Comparison of ENCODE assay signal across 9 cellular contexts in genomic region chr2:85523906-85524566, GRCh38. TPM values are rescaled to one million over a fixed set of nuclear protein-coding genes. Genes with fewer than 3 reads are reported as not detected.
A peak's percentile ranks its signal among the peaks of the same experiment; 100 is the strongest.
DNase-seq lines count a peak whose midpoint lies in the region; ATAC-seq and TF ChIP-seq lines count a peak whose summit lies in the region.
"Had no signal": no experiment of that assay in that cellular context is flagged by ENCODE, and none has a peak within 500 bp of the region (broad histone marks: within the 10 kb centered on the region; RNA-seq: fewer than 3 reads in every experiment).

No MANE protein-coding gene starts in this region.

- peak overlapping the region in 4 of 5 experiments; percentile 7 to 37 (median 28) for H3K4me3 Mint-ChIP-seq in brain

- H3K18ac ChIP-seq in mesendoderm (ENCODE audit: low read length): peak overlapping the region; percentile 10

- H3K9ac ChIP-seq in Loucy (ENCODE audit: low read depth, low read length, poor library complexity, severe bottlenecking): peak overlapping the region; percentile 60
- H3K9ac ChIP-seq in mesendoderm (ENCODE audit: low read length): peak overlapping the region; percentile 35

- H2BK15ac ChIP-seq in mesendoderm (replicated peaks; ENCODE audit: low read depth): no peak overlapping the region

- TF ChIP-seq CTCF in Loucy (conservative IDR thresholded peaks at IDR 0.05; ENCODE audit: low read length): no peak
- no peak for TF ChIP-seq CTCF in brain (conservative IDR thresholded peaks at IDR 0.05)
- no peak for TF ChIP-seq CTCF in testis (IDR thresholded peaks at IDR 0.05)

- no peaks in the 10 kb centered on the region for H3K9me2 ChIP-seq in Loucy (replicated peaks; ENCODE audit: low read depth, low read length)

- no peak overlapping the region for H4K8ac ChIP-seq in mesendoderm (ENCODE audit: low read depth, low read length)

- peak overlapping the region; percentile 29 for H3K27ac ChIP-seq in mesendoderm (ENCODE audit: low read depth, low read length)
- H3K27ac ChIP-seq in testis: peak overlapping the region; percentile 28 to 43

- H3K36me3 ChIP-seq in Loucy (ENCODE audit: insufficient read depth, low read length) (no peaks in the 10 kb centered on the region), mesendoderm (ENCODE audit: control insufficient read depth, insufficient read depth, low read length) (no peaks in the 10 kb centered on the region), testis (ENCODE audit: low read depth, missing control alignments) (no peaks in the 10 kb centered on the region)

- peak overlapping the region; percentile 64 to 95 (median 86) for H3K27ac Mint-ChIP-seq in brain

- no peak overlapping the region for H3K4ac ChIP-seq in mesendoderm (ENCODE audit: low read depth, low read length)

- H3K79me2 ChIP-seq in Loucy (ENCODE audit: insufficient read depth, low read length) (no peaks in the 10 kb centered on the region), mesendoderm (ENCODE audit: control insufficient read depth, insufficient read depth, low read length) (no peaks in the 10 kb centered on the region)

- no CpG with 5 or more reads among the region's 9 CpGs for WGBS in mesendoderm (ENCODE audit: extremely low coverage, insufficient coverage, low lambda C conversion rate)
- 39 to 49% methylated on average over 9 of the region's 9 CpGs for WGBS in testis, 2 donors

- H3K4me2 ChIP-seq in Loucy (ENCODE audit: low read depth, low read length, poor library complexity, severe bottlenecking): peak overlapping the region; percentile 53
- H3K4me2 ChIP-seq in mesendoderm (ENCODE audit: low read length): no peak overlapping the region

- no peaks in the 10 kb centered on the region for H4K20me1 ChIP-seq in Loucy (ENCODE audit: insufficient read depth, low read length, poor library complexity, severe bottlenecking)

- peak overlapping the region; percentile 71 for H3K56ac ChIP-seq in mesendoderm (ENCODE audit: low read length)

- no peaks in the 10 kb centered on the region for H3K27me3 Mint-ChIP-seq in brain

- no peaks in the 10 kb centered on the region for H3K9me3 Mint-ChIP-seq in brain

- no peak overlapping the region for H2AK5ac ChIP-seq in mesendoderm (ENCODE audit: low read length)

- H3K9me3 ChIP-seq in Loucy (ENCODE audit: insufficient read depth, low read depth, low read length) (no peaks in the 10 kb centered on the region), testis (no peaks in the 10 kb centered on the region)

- DNase-seq in mesendoderm (peak; percentile 42), testis (no peak)
- DNase-seq in activated naive CD4-positive, alpha-beta T cell treated with anti-CD3 and anti-CD28 coated beads, Interleukin-2, amount 50 U/mL, for 16 hours: no peak
- DNase-seq in activated CD4-positive, alpha-beta T cell treated with anti-CD3 and anti-CD28 coated beads, Interleukin-2, amount 50 U/mL, for 48 hours: no peak
- DNase-seq: SHP77 treated with DMSO at 0.1 percent for 48 hours had no signal

- no peaks in the 10 kb centered on the region for H3K79me1 ChIP-seq in mesendoderm (ENCODE audit: low read length)

- no peak overlapping the region for H4K5ac ChIP-seq in mesendoderm (ENCODE audit: low read length)

- peak overlapping the region; percentile 56 for H2AFZ ChIP-seq in Loucy (ENCODE audit: low read length)

- H3F3A ChIP-seq in Loucy (ENCODE audit: low read depth): no peaks in the 10 kb centered on the region

- ATAC-seq in HG03457 (IDR thresholded peaks at IDR 0.05; ENCODE audit: unreplicated experiment) (no peak), GM21381 (IDR thresholded peaks at IDR 0.05; ENCODE audit: unreplicated experiment) (no peak)

- H3K4me1 ChIP-seq in Loucy (ENCODE audit: insufficient read depth, low read length, poor library complexity, severe bottlenecking): peaks cover 18% of the 10 kb centered on the region
- peaks cover 6% of the 10 kb centered on the region for H3K4me1 ChIP-seq in mesendoderm (ENCODE audit: control insufficient read depth, low read depth, low read length)
- H3K4me1 ChIP-seq in testis: peaks cover 19% of the 10 kb centered on the region

- intact Hi-C loops in testis (cut with DNase I; ENCODE audit: low total_unique reads): no loop called here

- no peak overlapping the region for H2BK5ac ChIP-seq in mesendoderm (ENCODE audit: low read length)

- H3K27me3 ChIP-seq in Loucy (ENCODE audit: insufficient read depth, low read length, poor library complexity, severe bottlenecking) (no peaks in the 10 kb centered on the region), mesendoderm (ENCODE audit: insufficient read depth, low read length, poor library complexity) (no peaks in the 10 kb centered on the region), testis (no peaks in the 10 kb centered on the region)

- no peak overlapping the region for H3K4me3 ChIP-seq in Loucy (ENCODE audit: low read length, poor library complexity, severe bottlenecking)
- no peak overlapping the region for H3K4me3 ChIP-seq in mesendoderm (ENCODE audit: low read length)
- no peak overlapping the region for H3K4me3 ChIP-seq in testis

- H3K23ac ChIP-seq in mesendoderm (ENCODE audit: low read length): no peak overlapping the region

- H3K36me3 Mint-ChIP-seq in brain: no peaks in the 10 kb centered on the region

- peaks cover 36% of the 10 kb centered on the region for H3K4me1 Mint-ChIP-seq in brain

- no peak overlapping the region for H2BK120ac ChIP-seq in mesendoderm (ENCODE audit: low read depth, low read length)

- TF ChIP-seq POLR2A in testis (IDR thresholded peaks at IDR 0.05): no peak

RNA-seq across cellular contexts. Expression of gene MAT2A, which starts 14.9 kb away (rescaled TPM):
- polyA plus RNA-seq in brain (ENCODE audit: insufficient read depth, low read depth, low replicate concordance): 51.8 TPM
- polyA plus RNA-seq in mesendoderm (2013, experiment 1 of 2): 303 TPM
- polyA plus RNA-seq in mesendoderm (2013, experiment 2 of 2): 306 TPM
- total RNA-seq in testis: 100 to 1,000 TPM; 219 to 268 TPM
- polyA plus RNA-seq in testis (ENCODE audit: insufficient read depth, low read depth, low replicate concordance): 198 TPM

RNA-seq across cellular contexts. Expression of gene GGCX, which starts 37.3 kb away (rescaled TPM):
- polyA plus RNA-seq in brain (ENCODE audit: insufficient read depth, low read depth, low replicate concordance) (33.4 TPM), testis (ENCODE audit: insufficient read depth, low read depth, low replicate concordance) (21.1 TPM)
- polyA plus RNA-seq in mesendoderm (2013, experiment 1 of 2): 34.1 TPM
- 32.9 TPM for polyA plus RNA-seq in mesendoderm (2013, experiment 2 of 2)
- total RNA-seq in testis: 10 to 100 TPM; 26.8 to 31.8 TPM

RNA-seq across cellular contexts. Expression of gene VAMP8, which starts 53.4 kb away (rescaled TPM):
- 14.1 TPM for polyA plus RNA-seq in brain (ENCODE audit: insufficient read depth, low read depth, low replicate concordance)
- 229 TPM for polyA plus RNA-seq in mesendoderm (2013, experiment 1 of 2)
- polyA plus RNA-seq in mesendoderm (2013, experiment 2 of 2): 225 TPM
- total RNA-seq in testis: 10 to 100 TPM; 10.8 to 13.9 TPM
- 59.0 TPM for polyA plus RNA-seq in testis (ENCODE audit: insufficient read depth, low read depth, low replicate concordance)
